In the genomic region with DNA sequence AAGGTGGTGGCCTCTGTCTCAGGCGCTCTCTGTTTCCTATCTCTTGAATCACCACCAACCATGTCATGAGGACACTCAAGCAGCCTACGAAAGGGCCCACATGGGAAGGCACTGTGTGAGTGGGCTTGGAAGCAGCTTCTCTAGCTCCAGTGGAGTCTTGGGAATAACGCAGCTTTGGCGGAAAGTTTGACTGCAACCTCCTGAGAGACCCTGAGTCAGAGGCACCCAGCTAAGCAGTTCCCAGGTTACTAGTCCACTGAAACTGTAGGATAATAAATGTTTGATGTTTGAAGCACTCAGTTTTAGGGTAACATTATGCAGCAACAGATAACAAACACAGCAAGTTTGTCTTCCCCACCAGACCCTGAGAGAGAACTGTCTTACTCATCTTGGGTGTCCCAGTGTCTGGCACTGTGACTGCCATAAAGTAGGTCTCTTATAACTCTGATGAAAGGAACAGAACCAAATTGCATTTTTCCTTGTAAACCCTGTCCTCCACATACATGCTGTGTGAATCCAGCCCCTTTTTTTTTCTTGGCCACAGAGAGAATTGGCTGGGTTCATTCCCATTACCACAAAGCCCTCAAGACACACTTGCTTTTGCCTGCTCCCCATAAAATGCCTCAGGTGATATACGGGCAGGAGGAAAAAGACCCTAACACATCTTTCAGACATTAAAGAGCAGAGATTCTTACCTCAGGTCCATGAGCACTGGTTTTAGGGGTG, we compare ENCODE assay signal across 2 cellular contexts.
TF ChIP-seq lines count a peak whose summit lies in the region.

No MANE protein-coding gene starts in this region.

TF ChIP-seq in IMR-90, 13 proteins besides CTCF, POLR2A, EP300 and RAD21:
- TF ChIP-seq CEBPB (IDR thresholded peaks at IDR 0.05; ENCODE audit: low read depth, low read length), result no peak
- no peak for TF ChIP-seq CHD1 (IDR thresholded peaks at IDR 0.05; ENCODE audit: low read depth, low read length)
- no peak for TF ChIP-seq SMC3 (IDR thresholded peaks at IDR 0.05; ENCODE audit: low read depth, low read length)
- no peak for TF ChIP-seq BHLHE40 (IDR thresholded peaks at IDR 0.05; ENCODE audit: low read depth, low read length)
- no peak for TF ChIP-seq MXI1 (IDR thresholded peaks at IDR 0.05; ENCODE audit: borderline replicate concordance, low read depth, low read length)
- TF ChIP-seq, protein P1, sequence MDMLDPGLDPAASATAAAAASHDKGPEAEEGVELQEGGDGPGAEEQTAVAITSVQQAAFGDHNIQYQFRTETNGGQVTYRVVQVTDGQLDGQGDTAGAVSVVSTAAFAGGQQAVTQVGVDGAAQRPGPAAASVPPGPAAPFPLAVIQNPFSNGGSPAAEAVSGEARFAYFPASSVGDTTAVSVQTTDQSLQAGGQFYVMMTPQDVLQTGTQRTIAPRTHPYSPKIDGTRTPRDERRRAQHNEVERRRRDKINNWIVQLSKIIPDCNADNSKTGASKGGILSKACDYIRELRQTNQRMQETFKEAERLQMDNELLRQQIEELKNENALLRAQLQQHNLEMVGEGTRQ (IDR thresholded peaks at IDR 0.05; ENCODE audit: low read depth, low read length), result no peak
- no peak for TF ChIP-seq RFX5 (IDR thresholded peaks at IDR 0.05; ENCODE audit: low read depth, low read length)
- TF ChIP-seq RCOR1 (IDR thresholded peaks at IDR 0.05; ENCODE audit: insufficient replicate concordance, low read length), result no peak
- no peak for TF ChIP-seq FOS (IDR thresholded peaks at IDR 0.05; ENCODE audit: low read depth, low read length)
- TF ChIP-seq NFE2L2 (IDR thresholded peaks at IDR 0.05; ENCODE audit: low read depth, low read length), result no peak
- TF ChIP-seq, protein P2, sequence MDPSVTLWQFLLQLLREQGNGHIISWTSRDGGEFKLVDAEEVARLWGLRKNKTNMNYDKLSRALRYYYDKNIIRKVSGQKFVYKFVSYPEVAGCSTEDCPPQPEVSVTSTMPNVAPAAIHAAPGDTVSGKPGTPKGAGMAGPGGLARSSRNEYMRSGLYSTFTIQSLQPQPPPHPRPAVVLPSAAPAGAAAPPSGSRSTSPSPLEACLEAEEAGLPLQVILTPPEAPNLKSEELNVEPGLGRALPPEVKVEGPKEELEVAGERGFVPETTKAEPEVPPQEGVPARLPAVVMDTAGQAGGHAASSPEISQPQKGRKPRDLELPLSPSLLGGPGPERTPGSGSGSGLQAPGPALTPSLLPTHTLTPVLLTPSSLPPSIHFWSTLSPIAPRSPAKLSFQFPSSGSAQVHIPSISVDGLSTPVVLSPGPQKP (IDR thresholded peaks at IDR 0.05; ENCODE audit: borderline replicate concordance, low read depth, low read length), result no peak

TF ChIP-seq in GM12891, 5 proteins besides CTCF, POLR2A, EP300 and RAD21:
- TF ChIP-seq SPI1 (IDR thresholded peaks at IDR 0.05; ENCODE audit: low read depth, low read length), result no peak
- TF ChIP-seq PAX5 (IDR thresholded peaks at IDR 0.05; ENCODE audit: insufficient read depth, low read length, severe bottlenecking), result no peak
- no peak for TF ChIP-seq POLR2AphosphoS5 (IDR thresholded peaks at IDR 0.05; ENCODE audit: low read depth, low read length)
- TF ChIP-seq TAF1 (IDR thresholded peaks at IDR 0.05; ENCODE audit: low read depth, low read length), result no peak
- TF ChIP-seq POU2F2 (IDR thresholded peaks at IDR 0.05; ENCODE audit: low read depth, low read length), result no peak
TF ChIP-seq in GM12891: peak in this region for 0.
